19 cellular contexts compared by ENCODE assay signal in genomic region chr21:27314096-27314495, GRCh38.
A peak's percentile ranks its signal among the peaks of the same experiment; 100 is the strongest.
DNase-seq lines count a peak whose midpoint lies in the region; ATAC-seq and TF ChIP-seq lines count a peak whose summit lies in the region.
"Had no signal": no experiment of that assay in that cellular context is flagged by ENCODE, and none has a peak within 500 bp of the region (broad histone marks: within the 10 kb centered on the region; RNA-seq: fewer than 3 reads in every experiment).

No MANE protein-coding gene starts in this region.

- no peaks in the 10 kb centered on the region for H3K79me2 ChIP-seq in GM23338 (replicated peaks; ENCODE audit: insufficient read depth)
- no peaks in the 10 kb centered on the region for H3K79me2 ChIP-seq in smooth muscle cell (ENCODE audit: low read depth)

- no peaks in the 10 kb centered on the region for H3K4me1 Mint-ChIP-seq in GM23338

- 0 out of 2 replicates have a peak overlapping the region, but pooled peaks have one; percentile 8 for H2AFZ ChIP-seq in GM23338
- H2AFZ ChIP-seq in smooth muscle cell (ENCODE audit: low read depth), result no peak overlapping the region

- no peak for ATAC-seq in GM23338
- ATAC-seq: A549, GM12878 had no signal

- no peaks in the 10 kb centered on the region; the same call in 2 of the 3 replicates for H3K36me3 Mint-ChIP-seq in GM23338 (ENCODE audit: low read depth)

- H3K4me1 ChIP-seq in GM23338 (ENCODE audit: insufficient read depth) (no peaks in the 10 kb centered on the region), adipocyte (ENCODE audit: control insufficient read depth, insufficient read depth, low read length) (peaks cover 13% of the 10 kb centered on the region), smooth muscle cell (ENCODE audit: low read depth) (no peaks in the 10 kb centered on the region)
- H3K4me1 ChIP-seq: A549, BE2C, HAP-1 had no signal

- H3K9me3 ChIP-seq in adipocyte (ENCODE audit: control insufficient read depth, low read length), result no peaks in the 10 kb centered on the region
- H3K9me3 ChIP-seq in smooth muscle cell (replicated peaks; ENCODE audit: low read depth), result no peaks in the 10 kb centered on the region
- H3K9me3 ChIP-seq: A549, BE2C, HAP-1, SK-N-SH had no signal

- H3K9me3 Mint-ChIP-seq in GM23338, result peaks cover 10% of the 10 kb centered on the region; the same call in 2 of the 3 replicates

- H3K27ac Mint-ChIP-seq in GM23338, result no peak overlapping the region

- no peak overlapping the region for H3K4me2 ChIP-seq in GM23338
- no peak overlapping the region for H3K4me2 ChIP-seq in smooth muscle cell
- H3K4me2 ChIP-seq: A549, SK-N-SH had no signal

- H3K27me3 ChIP-seq in GM23338 (ENCODE audit: insufficient read depth), result no peaks in the 10 kb centered on the region
- H3K27me3 ChIP-seq in adipocyte (replicated peaks; ENCODE audit: control insufficient read depth, insufficient read depth, low read length), result no peaks in the 10 kb centered on the region
- H3K27me3 ChIP-seq in smooth muscle cell (ENCODE audit: low read depth), result no peaks in the 10 kb centered on the region
- H3K27me3 ChIP-seq: BE2C had no signal

- no peak overlapping the region for H3K4me3 ChIP-seq in GM23338
- no peak overlapping the region for H3K4me3 ChIP-seq in adipocyte (ENCODE audit: low read length)
- H3K4me3 ChIP-seq in smooth muscle cell, result no peak overlapping the region
- H3K4me3 ChIP-seq: A549, GM12878, HAP-1 had no signal

- peaks cover 2% of the 10 kb centered on the region; the same call in 1 of the 2 replicates for H3K36me3 ChIP-seq in GM23338 (ENCODE audit: insufficient read depth)
- H3K36me3 ChIP-seq in adipocyte (ENCODE audit: control insufficient read depth, insufficient read depth, low read length, severe bottlenecking), result no peaks in the 10 kb centered on the region
- no peaks in the 10 kb centered on the region for H3K36me3 ChIP-seq in smooth muscle cell (ENCODE audit: low read depth)
- H3K36me3 ChIP-seq: BE2C, HAP-1 had no signal

- H3F3A ChIP-seq in GM23338 (replicated peaks; ENCODE audit: low read depth) (no peaks in the 10 kb centered on the region), smooth muscle cell (ENCODE audit: low read depth) (no peaks in the 10 kb centered on the region)

- H3K9ac ChIP-seq in adipocyte (ENCODE audit: low read length) (peak overlapping the region; percentile 27), smooth muscle cell (ENCODE audit: low read depth) (no peak overlapping the region)
- H3K9ac ChIP-seq: SK-N-SH had no signal

- H3K9me2 ChIP-seq in GM23338 (ENCODE audit: insufficient read depth), result peaks cover 20% of the 10 kb centered on the region; the same call in 1 of the 2 replicates
- H3K9me2 ChIP-seq: SK-N-SH had no signal

- no peaks in the 10 kb centered on the region for H4K20me1 ChIP-seq in GM23338 (replicated peaks; ENCODE audit: insufficient read depth)
- H4K20me1 ChIP-seq in smooth muscle cell (ENCODE audit: low read depth), result no peaks in the 10 kb centered on the region

- no peak for TF ChIP-seq CTCF in GM23338 (conservative IDR thresholded peaks at IDR 0.05; ENCODE audit: low read depth in 2 of 2)
- no peak for TF ChIP-seq CTCF in smooth muscle cell (IDR thresholded peaks at IDR 0.05; ENCODE audit: borderline replicate concordance, insufficient read depth, poor library complexity, severe bottlenecking)

- no peak overlapping the region for H3K4me3 Mint-ChIP-seq in GM23338

- H3K27ac ChIP-seq in GM23338 (ENCODE audit: low read depth) (no peak overlapping the region), smooth muscle cell (ENCODE audit: low read depth) (peak overlapping the region; percentile 21)
- H3K27ac ChIP-seq: A549, RWPE1 had no signal

- no peak for DNase-seq in GM23338 (ENCODE audit: low spot score)
- DNase-seq in adipocyte (ENCODE audit: low read depth), result no peak
- DNase-seq in left kidney (ENCODE audit: low read depth, low spot score), result peak; percentile 23
- DNase-seq in smooth muscle cell (lab: John Stamatoyannopoulos, UW; ENCODE audit: unreplicated experiment), result no peak
- DNase-seq in germinal center (ENCODE audit: low spot score), result no peak
- DNase-seq in stimulated activated CD4-positive, alpha-beta T cell treated with anti-CD3 and anti-CD28 coated beads, Interleukin-4, amount 100 ng/mL, for 4 hours, result no peak
- DNase-seq in NCI-H2171 (lab: John Stamatoyannopoulos, UW), result no peak
- DNase-seq: BE2C; NCI-H1694; NCI-H2081 treated with DMSO at 0.1 percent for 48 hours; NCI-H446; NCI-H69; NK-92 treated with Interleukin-12 subunit alpha and Interleukin-12 subunit beta, amount 100 ng/mL, for 24 hours; SHP77 treated with DMSO at 0.1 percent for 48 hours; SK-N-SH had no signal

- WGBS in smooth muscle cell (ENCODE audit: low lambda C conversion rate), result 31% methylated on average over 1 of the region's 1 CpG

- H3K27me3 Mint-ChIP-seq in GM23338 (ENCODE audit: insufficient read depth, low read depth, poor library complexity), result peaks cover 3% of the 10 kb centered on the region

TF ChIP-seq in GM23338, 12 proteins besides CTCF, POLR2A, EP300 and RAD21 (continues in another document):
- TF ChIP-seq, protein P1, sequence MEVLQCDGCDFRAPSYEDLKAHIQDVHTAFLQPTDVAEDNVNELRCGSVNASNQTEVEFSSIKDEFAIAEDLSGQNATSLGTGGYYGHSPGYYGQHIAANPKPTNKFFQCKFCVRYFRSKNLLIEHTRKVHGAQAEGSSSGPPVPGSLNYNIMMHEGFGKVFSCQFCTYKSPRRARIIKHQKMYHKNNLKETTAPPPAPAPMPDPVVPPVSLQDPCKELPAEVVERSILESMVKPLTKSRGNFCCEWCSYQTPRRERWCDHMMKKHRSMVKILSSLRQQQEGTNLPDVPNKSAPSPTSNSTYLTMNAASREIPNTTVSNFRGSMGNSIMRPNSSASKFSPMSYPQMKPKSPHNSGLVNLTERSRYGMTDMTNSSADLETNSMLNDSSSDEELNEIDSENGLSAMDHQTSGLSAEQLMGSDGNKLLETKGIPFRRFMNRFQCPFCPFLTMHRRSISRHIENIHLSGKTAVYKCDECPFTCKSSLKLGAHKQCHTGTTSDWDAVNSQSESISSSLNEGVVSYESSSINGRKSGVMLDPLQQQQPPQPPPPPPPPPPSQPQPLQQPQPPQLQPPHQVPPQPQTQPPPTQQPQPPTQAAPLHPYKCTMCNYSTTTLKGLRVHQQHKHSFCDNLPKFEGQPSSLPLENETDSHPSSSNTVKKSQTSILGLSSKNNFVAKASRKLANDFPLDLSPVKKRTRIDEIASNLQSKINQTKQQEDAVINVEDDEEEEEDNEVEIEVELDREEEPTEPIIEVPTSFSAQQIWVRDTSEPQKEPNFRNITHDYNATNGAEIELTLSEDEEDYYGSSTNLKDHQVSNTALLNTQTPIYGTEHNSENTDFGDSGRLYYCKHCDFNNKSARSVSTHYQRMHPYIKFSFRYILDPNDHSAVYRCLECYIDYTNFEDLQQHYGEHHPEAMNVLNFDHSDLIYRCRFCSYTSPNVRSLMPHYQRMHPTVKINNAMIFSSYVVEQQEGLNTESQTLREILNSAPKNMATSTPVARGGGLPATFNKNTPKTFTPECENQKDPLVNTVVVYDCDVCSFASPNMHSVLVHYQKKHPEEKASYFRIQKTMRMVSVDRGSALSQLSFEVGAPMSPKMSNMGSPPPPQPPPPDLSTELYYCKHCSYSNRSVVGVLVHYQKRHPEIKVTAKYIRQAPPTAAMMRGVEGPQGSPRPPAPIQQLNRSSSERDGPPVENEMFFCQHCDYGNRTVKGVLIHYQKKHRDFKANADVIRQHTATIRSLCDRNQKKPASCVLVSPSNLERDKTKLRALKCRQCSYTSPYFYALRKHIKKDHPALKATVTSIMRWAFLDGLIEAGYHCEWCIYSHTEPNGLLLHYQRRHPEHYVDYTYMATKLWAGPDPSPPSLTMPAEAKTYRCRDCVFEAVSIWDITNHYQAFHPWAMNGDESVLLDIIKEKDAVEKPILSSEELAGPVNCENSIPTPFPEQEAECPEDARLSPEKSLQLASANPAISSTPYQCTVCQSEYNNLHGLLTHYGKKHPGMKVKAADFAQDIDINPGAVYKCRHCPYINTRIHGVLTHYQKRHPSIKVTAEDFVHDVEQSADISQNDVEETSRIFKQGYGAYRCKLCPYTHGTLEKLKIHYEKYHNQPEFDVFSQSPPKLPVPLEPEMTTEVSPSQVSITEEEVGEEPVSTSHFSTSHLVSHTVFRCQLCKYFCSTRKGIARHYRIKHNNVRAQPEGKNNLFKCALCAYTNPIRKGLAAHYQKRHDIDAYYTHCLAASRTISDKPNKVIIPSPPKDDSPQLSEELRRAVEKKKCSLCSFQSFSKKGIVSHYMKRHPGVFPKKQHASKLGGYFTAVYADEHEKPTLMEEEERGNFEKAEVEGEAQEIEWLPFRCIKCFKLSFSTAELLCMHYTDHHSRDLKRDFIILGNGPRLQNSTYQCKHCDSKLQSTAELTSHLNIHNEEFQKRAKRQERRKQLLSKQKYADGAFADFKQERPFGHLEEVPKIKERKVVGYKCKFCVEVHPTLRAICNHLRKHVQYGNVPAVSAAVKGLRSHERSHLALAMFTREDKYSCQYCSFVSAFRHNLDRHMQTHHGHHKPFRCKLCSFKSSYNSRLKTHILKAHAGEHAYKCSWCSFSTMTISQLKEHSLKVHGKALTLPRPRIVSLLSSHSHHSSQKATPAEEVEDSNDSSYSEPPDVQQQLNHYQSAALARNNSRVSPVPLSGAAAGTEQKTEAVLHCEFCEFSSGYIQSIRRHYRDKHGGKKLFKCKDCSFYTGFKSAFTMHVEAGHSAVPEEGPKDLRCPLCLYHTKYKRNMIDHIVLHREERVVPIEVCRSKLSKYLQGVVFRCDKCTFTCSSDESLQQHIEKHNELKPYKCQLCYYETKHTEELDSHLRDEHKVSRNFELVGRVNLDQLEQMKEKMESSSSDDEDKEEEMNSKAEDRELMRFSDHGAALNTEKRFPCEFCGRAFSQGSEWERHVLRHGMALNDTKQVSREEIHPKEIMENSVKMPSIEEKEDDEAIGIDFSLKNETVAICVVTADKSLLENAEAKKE (CRISPR knock-in tag; IDR thresholded peaks at IDR 0.05), result no peak
- TF ChIP-seq ZNF331 (CRISPR knock-in tag; IDR thresholded peaks at IDR 0.05; ENCODE audit: low read depth) (no peak), ZNF114 (CRISPR knock-in tag; IDR thresholded peaks at IDR 0.05) (no peak), ETS1 (IDR thresholded peaks at IDR 0.05) (no peak)
